8 cellular contexts compared by ENCODE assay signal in the genomic region with DNA sequence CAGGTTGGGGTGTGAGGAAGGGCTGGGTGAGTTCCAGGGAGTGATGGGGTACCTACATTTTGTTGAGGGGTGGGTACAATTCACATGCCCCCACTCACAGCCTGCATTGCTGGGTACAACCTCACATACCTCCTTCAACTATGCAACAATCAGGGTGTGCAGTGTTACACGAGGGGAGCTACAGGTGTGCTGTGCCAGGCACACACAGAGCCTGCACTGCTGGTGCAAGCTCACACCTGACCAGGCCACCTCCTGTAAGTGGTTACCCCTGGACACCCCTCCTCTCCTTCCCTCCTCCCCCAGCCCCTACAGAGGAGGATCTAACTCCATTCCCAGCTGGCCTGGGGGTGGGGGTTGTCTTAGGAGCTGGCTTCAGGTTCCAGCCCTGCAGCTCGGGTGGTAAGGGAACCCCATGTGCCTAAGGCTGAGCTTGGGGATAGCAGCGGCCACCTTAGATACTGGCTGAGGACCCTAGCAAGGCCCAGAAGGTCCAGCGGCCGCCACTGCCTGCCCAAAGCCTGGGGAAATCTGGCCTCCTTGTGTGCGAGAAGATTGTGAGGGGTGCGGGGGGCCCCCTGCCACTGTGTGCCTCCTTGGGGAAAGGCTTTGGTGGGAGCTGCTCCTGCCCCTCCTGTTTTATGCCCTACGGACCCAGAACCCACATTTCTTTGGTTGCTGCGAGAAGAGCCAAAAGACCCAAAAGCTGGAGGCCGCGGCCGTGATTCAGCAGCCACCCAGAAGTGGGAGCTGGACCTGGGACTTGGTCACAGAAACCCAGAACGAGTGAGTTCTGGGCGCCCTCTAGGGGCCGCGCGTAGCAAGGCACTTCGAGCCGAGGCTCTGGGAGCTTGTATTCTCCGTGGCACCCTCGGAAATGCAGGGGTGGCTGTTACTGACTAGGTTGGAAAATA. TPM values are rescaled to one million over a fixed set of nuclear protein-coding genes. Genes with fewer than 3 reads are reported as not detected.
DNase-seq lines count a peak whose midpoint lies in the region; ATAC-seq and TF ChIP-seq lines count a peak whose summit lies in the region.

No MANE protein-coding gene starts in this region.

- H3K4me1 ChIP-seq in cardiac muscle cell (ENCODE audit: low read depth) (peaks cover 7% of the 10 kb centered on the region), aorta (ENCODE audit: control insufficient read depth in 1 of 2, insufficient read depth in 2 of 2, low read length in 2 of 2) (no peaks in the 10 kb centered on the region)

- H3K27me3 ChIP-seq in BJ (ENCODE audit: control insufficient read depth, insufficient read depth, low read length) (peaks cover 69% of the 10 kb centered on the region), cardiac muscle cell (peaks cover 100% of the 10 kb centered on the region), aorta (ENCODE audit: control insufficient read depth in 1 of 2, insufficient read depth in 2 of 2, low read length in 1 of 2) (no peaks in the 10 kb centered on the region)

- POLR2A ChIA-PET in BJ (lab: Charles Lee) = interaction anchor here (0.7 to 1.0 kb wide), 3 partner anchors 46 to 98 kb away, joined by 3 to 21 read pairs (median 3); a partner anchor contains a TSS

- no peaks in the 10 kb centered on the region for H3K9me3 Mint-ChIP-seq in activated naive CD8-positive, alpha-beta T cell treated with anti-CD3 and anti-CD28 coated beads for 36 hours

- intact Hi-C loops in aorta (cut with DNase I) = loop anchor here (1.0 to 2.0 kb wide), 2 partner anchors 46 to 47 kb away; no protein-coding TSS in a partner anchor

- 9 to 13% methylated on average over 21 of the region's 21 CpGs for WGBS in aorta, 2 donors

- TF ChIP-seq CTCF in BJ (IDR thresholded peaks at IDR 0.05; ENCODE audit: insufficient read depth, low read depth, low read length) (peak; percentile 99), cardiac muscle cell (IDR thresholded peaks at IDR 0.05; ENCODE audit: low read depth, low read length) (peak; percentile 97)

- H3K4me3 Mint-ChIP-seq in activated naive CD8-positive, alpha-beta T cell treated with anti-CD3 and anti-CD28 coated beads for 36 hours = no peak overlapping the region

- H3K4me1 Mint-ChIP-seq in activated naive CD8-positive, alpha-beta T cell treated with anti-CD3 and anti-CD28 coated beads for 36 hours = peaks cover 19% of the 10 kb centered on the region

- H3K27ac ChIP-seq in cardiac muscle cell (no peak overlapping the region), aorta (ENCODE audit: low read depth in 1 of 2, low read length in 2 of 2) (no peak overlapping the region)

- peaks cover 99% of the 10 kb centered on the region for H3K27me3 Mint-ChIP-seq in activated naive CD8-positive, alpha-beta T cell treated with anti-CD3 and anti-CD28 coated beads for 36 hours

- CTCF ChIA-PET in BJ (lab: Yijun Ruan, JAX) = interaction anchor here (0.6 to 8.6 kb wide), 49 partner anchors 9 to 717 kb away, joined by 3 to 312 read pairs (median 6); a partner anchor contains a TSS

- H3K36me3 Mint-ChIP-seq in activated naive CD8-positive, alpha-beta T cell treated with anti-CD3 and anti-CD28 coated beads for 36 hours = no peaks in the 10 kb centered on the region

- no peak overlapping the region for H3K27ac Mint-ChIP-seq in activated naive CD8-positive, alpha-beta T cell treated with anti-CD3 and anti-CD28 coated beads for 36 hours

- ATAC-seq in GM21515 (IDR thresholded peaks at IDR 0.05; ENCODE audit: unreplicated experiment) (peak; percentile 73), aorta (ENCODE audit: low FRiP score) (peak; percentile 88)

- H3K4me3 ChIP-seq in BJ (ENCODE audit: low read depth, low read length) (no peak overlapping the region), cardiac muscle cell (no peak overlapping the region), aorta (ENCODE audit: low read length in 2 of 2) (no peak overlapping the region)

- H3K9me3 ChIP-seq in cardiac muscle cell (ENCODE audit: low read depth) (no peaks in the 10 kb centered on the region), aorta (ENCODE audit: control insufficient read depth, low read length) (no peaks in the 10 kb centered on the region)

- H3K36me3 ChIP-seq in BJ (ENCODE audit: control insufficient read depth, insufficient read depth, low read length) (no peaks in the 10 kb centered on the region), cardiac muscle cell (no peaks in the 10 kb centered on the region), aorta (ENCODE audit: control insufficient read depth in 1 of 2, insufficient read depth in 2 of 2, low read length in 1 of 2) (no peaks in the 10 kb centered on the region)

- peak; percentile 13 for DNase-seq in BJ (ENCODE audit: low read depth)
- peak; percentile 64 for DNase-seq in NCI-H1092 (lab: John Stamatoyannopoulos, UW)
- peak; percentile 65 for DNase-seq in T follicular helper cell (ENCODE audit: low read depth)
- peak; percentile 83 for DNase-seq in activated naive CD8-positive, alpha-beta T cell treated with anti-CD3 and anti-CD28 coated beads for 36 hours
- peak; percentile 84 to 88 for DNase-seq in cardiac muscle cell (ENCODE audit: low read depth in 1 of 2, low spot score in 1 of 2)
- DNase-seq in putamen (ENCODE audit: low spot score) = peak; percentile 69
- peak; percentile 86 to 94 for DNase-seq in aorta

RNA-seq across cellular contexts. Expression of a gene that starts 10.8 kb away (rescaled TPM):
- polyA plus RNA-seq in BJ (2011; rRNA removed) = not detected in 2 replicates
- not detected in 2 replicates for polyA minus RNA-seq in BJ (2011; rRNA and poly(A)+ RNA removed)
- total RNA-seq in activated naive CD8-positive, alpha-beta T cell treated with anti-CD3 and anti-CD28 coated beads for 36 hours = not detected
- total RNA-seq in cardiac muscle cell = 2.2 and 2.9 TPM in 2 replicates
- 1.9 and 2.3 TPM in 2 replicates for polyA plus RNA-seq in cardiac muscle cell
- not detected for total RNA-seq in aorta
- polyA plus RNA-seq in aorta = under 1 TPM in 1 of 2 donors, not detected in 1; 0.13 TPM

Comparison
In these comparisons a context has a peak if more than half of its experiments do, and no peak if none do; other contexts are left out.
1. DNase-seq: peak in every context shown above with its lines; median percentile 90 in aorta; 86 in cardiac muscle cell; 83 in activated naive CD8-positive, alpha-beta T cell treated with anti-CD3 and anti-CD28 coated beads for 36 hours; 69 in putamen; 65 in T follicular helper cell; 64 in NCI-H1092; 13 in BJ.